Comparison of ENCODE assay signal across 11 cellular contexts in genomic region chr6:87879144-87879861, GRCh38.
DNase-seq lines count a peak whose midpoint lies in the region; ATAC-seq and TF ChIP-seq lines count a peak whose summit lies in the region.
"Had no signal": no experiment of that assay in that cellular context is flagged by ENCODE, and none has a peak within 500 bp of the region (broad histone marks: within the 10 kb centered on the region; RNA-seq: fewer than 3 reads in every experiment).

No MANE protein-coding gene starts in this region.

- H3K27me3 Mint-ChIP-seq in stimulated activated naive B cell treated with anti-CD40 and anti-IgM and Interleukin-4, amounts not matched to agents 10 μg/mL and 1 μg/mL and 100 μg/mL, for 72 hours: peaks cover 0 to 17% of the 10 kb centered on the region in 2 donors

- no peak for TF ChIP-seq CTCF in esophagus muscularis mucosa (IDR thresholded peaks at IDR 0.05)

- H3K36me3 Mint-ChIP-seq in stimulated activated naive B cell treated with anti-CD40 and anti-IgM and Interleukin-4, amounts not matched to agents 10 μg/mL and 1 μg/mL and 100 μg/mL, for 72 hours: no peaks in the 10 kb centered on the region

- no peak overlapping the region for H3K27ac ChIP-seq in esophagus muscularis mucosa (replicated peaks in 1 of 4)

- no peak for TF ChIP-seq POLR2A in esophagus muscularis mucosa (IDR thresholded peaks at IDR 0.05; ENCODE audit: low read depth)

- no peak overlapping the region for H3K27ac Mint-ChIP-seq in stimulated activated naive B cell treated with anti-CD40 and anti-IgM and Interleukin-4, amounts not matched to agents 10 μg/mL and 1 μg/mL and 100 μg/mL, for 72 hours
- H3K27ac Mint-ChIP-seq: activated T-cell treated with anti-CD3 and anti-CD28 coated beads, Interleukin-2, amount 50 U/mL, for 24 hours; T-helper 1 cell treated with Interleukin-12 subunit alpha and Interleukin-12 subunit beta and Interleukin-4 antibody, amounts not matched to agents 30 μg/mL and 1 μg/mL, for 36 hours had no signal

- intact Hi-C loops in esophagus muscularis mucosa (cut with DNase I): no loop called here

- ATAC-seq in GM19025 (IDR thresholded peaks at IDR 0.05; ENCODE audit: low read depth, unreplicated experiment) (peak; percentile 68), HG02840 (IDR thresholded peaks at IDR 0.05; ENCODE audit: low FRiP score, unreplicated experiment) (peak; percentile 87)
- ATAC-seq in stimulated activated naive B cell treated with anti-CD40 and anti-IgM and Interleukin-4, amounts not matched to agents 10 μg/mL and 1 μg/mL and 100 μg/mL, for 72 hours (replicated peaks): peak; percentile 45 to 63

- DNase-seq in NCI-H2171 treated with DMSO at 0.1 percent for 48 hours (lab: John Stamatoyannopoulos, UW) (peak; percentile 99), esophagus muscularis mucosa (ENCODE audit: extremely low spot score) (no peak), NCI-H1930 (lab: John Stamatoyannopoulos, UW) (no peak), NCI-H1092 treated with DMSO at 0.1 percent for 48 hours (lab: John Stamatoyannopoulos, UW) (no peak)
- no peak for DNase-seq in stimulated activated naive B cell treated with anti-CD40 and anti-IgM and Interleukin-4, amounts not matched to agents 10 μg/mL and 1 μg/mL and 100 μg/mL, for 72 hours
- DNase-seq: activated T-cell treated with anti-CD3 and anti-CD28 coated beads, Interleukin-2, amount 50 U/mL, for 24 hours; hippocampal formation; substantia nigra had no signal

- H3K9me3 Mint-ChIP-seq in stimulated activated naive B cell treated with anti-CD40 and anti-IgM and Interleukin-4, amounts not matched to agents 10 μg/mL and 1 μg/mL and 100 μg/mL, for 72 hours: peaks cover 0 to 2% of the 10 kb centered on the region in 2 donors
- H3K9me3 Mint-ChIP-seq: activated T-cell treated with anti-CD3 and anti-CD28 coated beads, Interleukin-2, amount 50 U/mL, for 24 hours had no signal

- H3K9me3 ChIP-seq in esophagus muscularis mucosa: no peaks in the 10 kb centered on the region

- H3K4me1 Mint-ChIP-seq in stimulated activated naive B cell treated with anti-CD40 and anti-IgM and Interleukin-4, amounts not matched to agents 10 μg/mL and 1 μg/mL and 100 μg/mL, for 72 hours: no peaks in the 10 kb centered on the region

- TF ChIP-seq EP300 in esophagus muscularis mucosa (IDR thresholded peaks at IDR 0.05): no peak

- WGBS in esophagus muscularis mucosa: 40% methylated on average over 7 of the region's 7 CpGs

- no peaks in the 10 kb centered on the region for H3K36me3 ChIP-seq in esophagus muscularis mucosa

- no peaks in the 10 kb centered on the region for H3K27me3 ChIP-seq in esophagus muscularis mucosa

- H3K4me3 Mint-ChIP-seq in stimulated activated naive B cell treated with anti-CD40 and anti-IgM and Interleukin-4, amounts not matched to agents 10 μg/mL and 1 μg/mL and 100 μg/mL, for 72 hours: no peak overlapping the region
- H3K4me3 Mint-ChIP-seq: activated T-cell treated with anti-CD3 and anti-CD28 coated beads, Interleukin-2, amount 50 U/mL, for 24 hours; T-helper 1 cell treated with Interleukin-12 subunit alpha and Interleukin-12 subunit beta and Interleukin-4 antibody, amounts not matched to agents 30 μg/mL and 1 μg/mL, for 36 hours had no signal

- peaks cover 0 to 5% (median 0%) of the 10 kb centered on the region in 4 donors for H3K4me1 ChIP-seq in esophagus muscularis mucosa

- no peak overlapping the region for H3K4me3 ChIP-seq in esophagus muscularis mucosa
